In genomic region chr4:173526724-173527102, GRCh38 we compare ENCODE assay signal across 15 cellular contexts.
DNase-seq lines count a peak whose midpoint lies in the region; ATAC-seq and TF ChIP-seq lines count a peak whose summit lies in the region.
"Had no signal": no experiment of that assay in that cellular context is flagged by ENCODE, and none has a peak within 500 bp of the region (broad histone marks: within the 10 kb centered on the region; RNA-seq: fewer than 3 reads in every experiment).

No MANE protein-coding gene starts in this region.

- peaks cover 8% of the 10 kb centered on the region for H3K4me1 Mint-ChIP-seq in T-helper 2 cell treated with Interferon-gamma antibody and Interleukin-4, amounts not matched to agents 5 μg/mL and 100 μg/mL, for 36 hours (ENCODE audit: low read depth)

- TF ChIP-seq CTCF in foreskin fibroblast (IDR thresholded peaks at IDR 0.05; ENCODE audit: low read depth, low read length): no peak

- no peak for ATAC-seq in HG02678 (IDR thresholded peaks at IDR 0.05; ENCODE audit: unreplicated experiment)
- ATAC-seq: esophagus mucosa; naive thymus-derived CD4-positive, alpha-beta T cell; upper lobe of right lung had no signal

- peaks cover 6% of the 10 kb centered on the region for H3K36me3 Mint-ChIP-seq in T-helper 2 cell treated with Interferon-gamma antibody and Interleukin-4, amounts not matched to agents 5 μg/mL and 100 μg/mL, for 36 hours (ENCODE audit: low read depth)

- H3K9me3 Mint-ChIP-seq in T-helper 2 cell treated with Interferon-gamma antibody and Interleukin-4, amounts not matched to agents 5 μg/mL and 100 μg/mL, for 36 hours: peaks cover 7% of the 10 kb centered on the region

- peak overlapping the region; percentile 43 for H3K27ac Mint-ChIP-seq in T-helper 2 cell treated with Interferon-gamma antibody and Interleukin-4, amounts not matched to agents 5 μg/mL and 100 μg/mL, for 36 hours

- peak overlapping the region; percentile 54 to 58 for H3K4me3 ChIP-seq in foreskin fibroblast (ENCODE audit: low read depth in 1 of 2, low read length in 2 of 2)
- peak overlapping the region; percentile 71 for H3K4me3 ChIP-seq in skeletal muscle cell (ENCODE audit: low read depth, low read length)
- H3K4me3 ChIP-seq: upper lobe of right lung had no signal

- H3K27me3 Mint-ChIP-seq in T-helper 2 cell treated with Interferon-gamma antibody and Interleukin-4, amounts not matched to agents 5 μg/mL and 100 μg/mL, for 36 hours (ENCODE audit: low read depth): peaks cover 87% of the 10 kb centered on the region

- DNase-seq in T-helper 2 cell treated with Interferon-gamma antibody and Interleukin-4, amounts not matched to agents 5 μg/mL and 100 μg/mL, for 36 hours (ENCODE audit: low spot score): no peak
- DNase-seq in T-helper 2 cell (no peak), HuH-7.5 (ENCODE audit: low spot score) (peak; percentile 2), foreskin fibroblast (no peak), skeletal muscle cell (ENCODE audit: low read depth) (no peak), kidney tubule cell (ENCODE audit: low spot score) (no peak), NOMO-1 (lab: John Stamatoyannopoulos, UW; ENCODE audit: unreplicated experiment in 2 of 2) (no peak)
- DNase-seq: activated effector memory CD4-positive, alpha-beta T cell treated with anti-CD3 and anti-CD28 coated beads, Interleukin-2, amount 50 U/mL, for 16 hours; DMS 273 treated with DMSO at 0.1 percent for 48 hours; naive thymus-derived CD4-positive, alpha-beta T cell; NCI-H2171; SW 1271; upper lobe of right lung had no signal

- H3K4me3 Mint-ChIP-seq in T-helper 2 cell treated with Interferon-gamma antibody and Interleukin-4, amounts not matched to agents 5 μg/mL and 100 μg/mL, for 36 hours: no peak overlapping the region
